ENCODE assay signal across 26 cellular contexts in the genomic region with DNA sequence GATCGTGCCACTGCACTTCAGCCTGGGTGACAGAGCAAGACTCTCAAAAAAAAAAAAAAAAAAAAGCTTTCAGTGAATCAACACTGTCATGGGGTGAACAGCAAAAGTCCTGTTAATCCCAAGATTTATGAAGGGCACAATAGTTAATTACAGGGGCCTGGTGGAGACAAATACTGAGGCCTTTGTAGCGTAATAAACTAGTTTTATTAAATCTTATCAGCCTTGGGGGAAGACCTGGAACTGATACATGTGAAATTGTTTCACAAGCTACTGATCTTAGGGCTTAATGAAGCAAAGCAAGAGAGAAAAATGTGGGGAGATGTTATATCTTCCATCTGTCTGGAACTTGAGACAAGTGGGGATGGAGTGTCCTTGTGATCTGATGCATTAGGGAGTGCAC. TPM values are rescaled to one million over a fixed set of nuclear protein-coding genes. Genes with fewer than 3 reads are reported as not detected.
A peak's percentile ranks its signal among the peaks of the same experiment; 100 is the strongest.
DNase-seq lines count a peak whose midpoint lies in the region; ATAC-seq and TF ChIP-seq lines count a peak whose summit lies in the region.
"Had no signal": no experiment of that assay in that cellular context is flagged by ENCODE, and none has a peak within 500 bp of the region (broad histone marks: within the 10 kb centered on the region; RNA-seq: fewer than 3 reads in every experiment).

No MANE protein-coding gene starts in this region.

- H4K20me1 ChIP-seq in hepatocyte (ENCODE audit: insufficient read depth, poor library complexity, severe bottlenecking): no peaks in the 10 kb centered on the region

- WGBS in hepatocyte (ENCODE audit: low lambda C conversion rate, missing lambda C conversion rate): 56% methylated on average over 2 of the region's 2 CpGs

- TF ChIP-seq CTCF in hepatocyte (IDR thresholded peaks at IDR 0.05; ENCODE audit: poor library complexity) (no peak), retinal pigment epithelial cell (conservative IDR thresholded peaks at IDR 0.05; ENCODE audit: low read depth, low read length) (no peak)

- no peaks in the 10 kb centered on the region for H3K36me3 ChIP-seq in hepatocyte (replicated peaks; ENCODE audit: insufficient read depth, low read depth)
- H3K36me3 ChIP-seq: MG63, vagina had no signal

- no peak overlapping the region for H3K4me3 ChIP-seq in hepatocyte
- H3K4me3 ChIP-seq in retinal pigment epithelial cell (ENCODE audit: low read length): no peak overlapping the region
- H3K4me3 ChIP-seq: A549, GM12878, MG63, vagina had no signal

- H3K27me3 ChIP-seq in hepatocyte: no peaks in the 10 kb centered on the region
- H3K27me3 ChIP-seq: MG63, vagina had no signal

- no peaks in the 10 kb centered on the region for H3K79me2 ChIP-seq in hepatocyte

- DNase-seq in DMS79 (lab: John Stamatoyannopoulos, UW): peak; percentile 74
- peak; percentile 57 for DNase-seq in NCI-H524 treated with DMSO at 0.1 percent for 48 hours (lab: John Stamatoyannopoulos, UW)
- DNase-seq in hepatocyte (ENCODE audit: low spot score): no peak
- peak; percentile 34 for DNase-seq in retinal pigment epithelial cell (ENCODE audit: low read depth)
- DNase-seq in middle frontal gyrus (ENCODE audit: extremely low spot score, low spot score): no peak
- no peak for DNase-seq in NCI-H748 treated with DMSO at 0.1 percent for 48 hours (lab: John Stamatoyannopoulos, UW)
- DNase-seq: activated CD4-positive, alpha-beta T cell treated with anti-CD3 and anti-CD28 coated beads for 1 hour; activated CD8-positive, alpha-beta T cell treated with anti-CD3 and anti-CD28 coated beads for 36 hours; CD4-positive, alpha-beta memory T cell; EL; KBM-7; MG63; NCI-H1105 treated with DMSO at 0.1 percent for 48 hours; NCI-H2081 treated with DMSO at 0.1 percent for 48 hours; NCI-H446 treated with DMSO at 0.1 percent for 48 hours; NK-92 treated with Interleukin-12 subunit alpha and Interleukin-12 subunit beta, amount 100 ng/mL, for 24 hours; PC-3; stimulated activated CD4-positive, alpha-beta T cell treated with anti-CD3 and anti-CD28 coated beads, Interleukin-15, amount 100 ng/mL, for 24 hours; stimulated activated naive B cell treated with anti-CD40 and anti-IgM and Interleukin-4, amounts not matched to agents 10 μg/mL and 1 μg/mL and 100 μg/mL, for 72 hours; T-helper 2 cell had no signal

- peaks cover 18% of the 10 kb centered on the region for H3K4me1 ChIP-seq in hepatocyte (ENCODE audit: insufficient read depth)
- H3K4me1 ChIP-seq: A549 had no signal

- H3K9me3 ChIP-seq in hepatocyte (ENCODE audit: low read depth): no peaks in the 10 kb centered on the region
- H3K9me3 ChIP-seq: A549, MG63, vagina had no signal

- ATAC-seq in GM21423 (IDR thresholded peaks at IDR 0.05; ENCODE audit: unreplicated experiment): no peak
- ATAC-seq in HG03439 (IDR thresholded peaks at IDR 0.05; ENCODE audit: unreplicated experiment): no peak
- ATAC-seq: A549; activated CD8-positive, alpha-beta T cell treated with anti-CD3 and anti-CD28 coated beads for 36 hours; GM12878; PC-3; SK-N-SH treated with all-trans-retinoic acid at 6 μM for 48 hours; stimulated activated naive B cell treated with anti-CD40 and anti-IgM and Interleukin-4, amounts not matched to agents 10 μg/mL and 1 μg/mL and 100 μg/mL, for 72 hours had no signal

- peak overlapping the region; percentile 72 for H3K27ac ChIP-seq in hepatocyte
- H3K27ac ChIP-seq: A549, vagina had no signal

- no peak overlapping the region for H2AFZ ChIP-seq in hepatocyte

- H3K4me2 ChIP-seq in hepatocyte: no peak overlapping the region
- H3K4me2 ChIP-seq: A549 had no signal

- H3K9me2 ChIP-seq in hepatocyte (replicated peaks; ENCODE audit: insufficient read depth): no peaks in the 10 kb centered on the region

RNA-seq across cellular contexts. Expression of gene OSBPL11, which starts 47.8 kb away (rescaled TPM):
- 15.0 and 18.8 TPM in 2 replicates for total RNA-seq in hepatocyte
- 7.2 and 12.6 TPM in 2 replicates for polyA plus RNA-seq in hepatocyte

Comparison
In these comparisons a context has a peak if more than half of its experiments do, and no peak if none do; other contexts are left out.
1. DNase-seq: peak in DMS79 (single experiment), NCI-H524 treated with DMSO at 0.1 percent for 48 hours (single experiment) and retinal pigment epithelial cell (single experiment); none in hepatocyte (single experiment), middle frontal gyrus (single experiment) and NCI-H748 treated with DMSO at 0.1 percent for 48 hours (single experiment).